26 cellular contexts compared by ENCODE assay signal in genomic region chrX:39298821-39299220, GRCh38.
"Had no signal": no experiment of that assay in that cellular context is flagged by ENCODE, and none has a peak within 500 bp of the region (broad histone marks: within the 10 kb centered on the region; RNA-seq: fewer than 3 reads in every experiment).

No MANE protein-coding gene starts in this region.

- H3K9me3 ChIP-seq: ovary, right lobe of liver, thyroid gland, vagina had no signal

- FAIRE-seq: kidney had no signal

- H3K27me3 Mint-ChIP-seq: activated naive CD8-positive, alpha-beta T cell treated with anti-CD3 and anti-CD28 coated beads, Interleukin-2, amount 10 ng/mL, durations not matched to agents 7 days and 5 days; naive thymus-derived CD4-positive, alpha-beta T cell; progenitor cell of endocrine pancreas had no signal

- H3K4me3 ChIP-seq: breast epithelium, heart left ventricle, ovary, right lobe of liver, SK-N-MC, stomach, thyroid gland, upper lobe of left lung, vagina had no signal

- H3K27ac Mint-ChIP-seq: activated naive CD8-positive, alpha-beta T cell treated with anti-CD3 and anti-CD28 coated beads, Interleukin-2, amount 10 ng/mL, durations not matched to agents 7 days and 5 days; endodermal cell; immature natural killer cell; mesothelial cell of epicardium; progenitor cell of endocrine pancreas had no signal

- H3K36me3 Mint-ChIP-seq: mesothelial cell of epicardium had no signal

- H3K4me1 ChIP-seq: breast epithelium, foreskin keratinocyte, heart left ventricle, right lobe of liver, stomach, thyroid gland, upper lobe of left lung, vagina had no signal

- DNase-seq: activated CD4-positive, alpha-beta T cell treated with anti-CD3 and anti-CD28 coated beads for 1 hour; activated CD4-positive, alpha-beta T cell treated with anti-CD3 and anti-CD28 coated beads, Interleukin-2, amount 50 U/mL, for 4 hours; activated gamma-delta T cell; activated naive CD8-positive, alpha-beta T cell treated with anti-CD3 and anti-CD28 coated beads, Interleukin-2, amount 10 ng/mL, durations not matched to agents 7 days and 5 days; amniotic stem cell; central memory CD4-positive, alpha-beta T cell; endodermal cell; foreskin keratinocyte; heart left ventricle; hypothalamus; immature natural killer cell; kidney; left colon; naive thymus-derived CD4-positive, alpha-beta T cell; ovary; right lobe of liver; stimulated activated CD4-positive, alpha-beta T cell treated with anti-CD3 and anti-CD28 coated beads, Interleukin-2, amount 100 ng/mL, for 48 hours; stomach; thyroid gland; upper lobe of left lung had no signal

- H3K36me3 ChIP-seq: breast epithelium, heart left ventricle, ovary, right lobe of liver, stomach, thyroid gland, upper lobe of left lung, vagina had no signal

- H3K4me1 Mint-ChIP-seq: activated naive CD8-positive, alpha-beta T cell treated with anti-CD3 and anti-CD28 coated beads, Interleukin-2, amount 10 ng/mL, durations not matched to agents 7 days and 5 days; endodermal cell; immature natural killer cell; mesothelial cell of epicardium had no signal

- H3K27ac ChIP-seq: breast epithelium, foreskin keratinocyte, heart left ventricle, ovary, right lobe of liver, SK-N-MC, stomach, thyroid gland, upper lobe of left lung, vagina had no signal

- H3K27me3 ChIP-seq: foreskin keratinocyte, ovary, right lobe of liver, thyroid gland, upper lobe of left lung, vagina had no signal

- ATAC-seq: esophagus mucosa; foreskin keratinocyte; heart left ventricle; left colon; naive thymus-derived CD4-positive, alpha-beta T cell; right lobe of liver had no signal

- H3K4me3 Mint-ChIP-seq: activated naive CD8-positive, alpha-beta T cell treated with anti-CD3 and anti-CD28 coated beads, Interleukin-2, amount 10 ng/mL, durations not matched to agents 7 days and 5 days; endodermal cell; immature natural killer cell; mesothelial cell of epicardium; naive thymus-derived CD4-positive, alpha-beta T cell had no signal
